ENCODE assay signal across 13 cellular contexts in genomic region chr11:60184824-60185511, GRCh38.
A peak's percentile ranks its signal among the peaks of the same experiment; 100 is the strongest.
DNase-seq lines count a peak whose midpoint lies in the region; ATAC-seq lines count a peak whose summit lies in the region.
"Had no signal": no experiment of that assay in that cellular context is flagged by ENCODE, and none has a peak within 500 bp of the region (broad histone marks: within the 10 kb centered on the region; RNA-seq: fewer than 3 reads in every experiment).

No MANE protein-coding gene starts in this region.

- DNase-seq in SIG-M5 treated with dmso at 0.1 percent for 504 hours (lab: John Stamatoyannopoulos, UW; ENCODE audit: unreplicated experiment): peak; percentile 97
- DNase-seq in putamen (ENCODE audit: low spot score): peak; percentile 36
- DNase-seq in NCI-H2107 (lab: John Stamatoyannopoulos, UW): no peak
- DNase-seq in stimulated activated CD8-positive, alpha-beta memory T cell treated with anti-CD3 and anti-CD28 coated beads, Interleukin-4, amount 100 ng/mL, for 48 hours: no peak
- DNase-seq in stimulated activated CD4-positive, alpha-beta T cell treated with anti-CD3 and anti-CD28 coated beads, Interleukin-4, amount 100 ng/mL, for 4 hours: no peak
- no peak for DNase-seq in NCI-H510A treated with DMSO at 0.1 percent for 48 hours (lab: John Stamatoyannopoulos, UW)
- DNase-seq: activated CD4-positive, alpha-beta memory T cell treated with anti-CD3 and anti-CD28 coated beads, Interleukin-2, amount 10 ng/mL, durations not matched to agents 7 days and 5 days; activated naive CD4-positive, alpha-beta T cell treated with anti-CD3 and anti-CD28 coated beads, Interleukin-2, amount 50 U/mL, for 16 hours; CD4-positive, alpha-beta memory T cell; naive thymus-derived CD8-positive, alpha-beta T cell; NCI-H1417 had no signal

- ATAC-seq in GM18517 (IDR thresholded peaks at IDR 0.05; ENCODE audit: unreplicated experiment): peak; percentile 48
- peak; percentile 59 for ATAC-seq in HG02885 (IDR thresholded peaks at IDR 0.05; ENCODE audit: poor library complexity, unreplicated experiment)
- ATAC-seq: naive thymus-derived CD8-positive, alpha-beta T cell had no signal

Comparison
In these comparisons a context has a peak if more than half of its experiments do, and no peak if none do; other contexts are left out.
1. DNase-seq: peak in SIG-M5 treated with dmso at 0.1 percent for 504 hours (single experiment) and putamen (single experiment); none in NCI-H2107 (single experiment), stimulated activated CD8-positive, alpha-beta memory T cell treated with anti-CD3 and anti-CD28 coated beads, Interleukin-4, amount 100 ng/mL, for 48 hours (single experiment), stimulated activated CD4-positive, alpha-beta T cell treated with anti-CD3 and anti-CD28 coated beads, Interleukin-4, amount 100 ng/mL, for 4 hours (0 of 2) and NCI-H510A treated with DMSO at 0.1 percent for 48 hours (single experiment).